ENCODE assay signal across 12 cellular contexts in the genomic region with DNA sequence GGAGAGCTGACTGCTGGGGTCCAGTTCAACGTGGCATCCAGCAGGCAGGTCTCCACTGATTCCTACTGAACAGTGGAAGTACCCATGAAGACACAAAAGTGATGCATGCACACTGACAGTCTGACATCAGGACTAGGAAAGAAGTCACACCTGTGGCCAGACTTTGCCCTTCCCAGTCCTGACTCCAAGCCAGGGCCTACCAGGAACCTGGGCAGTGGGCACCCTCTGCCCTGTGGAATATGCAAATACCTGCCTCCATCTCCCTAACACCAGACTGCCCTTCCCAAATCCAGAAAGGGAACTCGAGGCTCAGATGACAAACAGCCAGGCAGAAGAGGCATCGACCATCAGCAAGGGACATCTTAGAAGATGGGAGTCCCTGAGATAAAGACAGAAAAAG. TPM values are rescaled to one million over a fixed set of nuclear protein-coding genes. Genes with fewer than 3 reads are reported as not detected.
DNase-seq lines count a peak whose midpoint lies in the region; ATAC-seq and TF ChIP-seq lines count a peak whose summit lies in the region.
"Had no signal": no experiment of that assay in that cellular context is flagged by ENCODE, and none has a peak within 500 bp of the region (broad histone marks: within the 10 kb centered on the region; RNA-seq: fewer than 3 reads in every experiment).

No MANE protein-coding gene starts in this region.

- no peak for TF ChIP-seq RAD21 in IMR-90 (IDR thresholded peaks at IDR 0.05; ENCODE audit: low read length)

- H4K8ac ChIP-seq in IMR-90 (ENCODE audit: low read depth in 2 of 2, low read length in 2 of 2): peak overlapping the region; percentile 7 to 56; a peak in 3 of 4 replicates

- H3K18ac ChIP-seq in IMR-90 (ENCODE audit: low read depth, low read length): peak overlapping the region; percentile 83

- H3K9me3 ChIP-seq in IMR-90 (ENCODE audit: control insufficient read depth, insufficient read depth, low read length) (no peaks in the 10 kb centered on the region), ascending aorta (no peaks in the 10 kb centered on the region)

- dilution Hi-C loops in IMR-90 (cut with HindIII; ENCODE audit: low sequenced_read_pairs, unreplicated experiment): no loop called here

- H2AFZ ChIP-seq in IMR-90 (replicated peaks; ENCODE audit: low read length, poor library complexity): no peak overlapping the region

- peaks cover 16 to 45% of the 10 kb centered on the region in 2 experiments; a peak in 3 of 4 replicates for H3K79me1 ChIP-seq in IMR-90 (ENCODE audit: low read depth in 1 of 2, low read length in 2 of 2)

- ATAC-seq in IMR-90 (ENCODE audit: low read depth) (no peak), left lobe of liver (peak; percentile 52), GM21367 (IDR thresholded peaks at IDR 0.05; ENCODE audit: unreplicated experiment) (no peak)
- ATAC-seq: stimulated activated naive CD8-positive, alpha-beta T cell treated with anti-CD3 and anti-CD28 coated beads, Interleukin-15, Interleukin-2, amounts not matched to agents 100 U/mL and 50 U/mL, for 24 hours had no signal

- H3K4me3 ChIP-seq in IMR-90 (ENCODE audit: insufficient read depth, low read depth, low read length) (no peak overlapping the region), ascending aorta (no peak overlapping the region)
- H3K4me3 ChIP-seq: BLaER1 treated with 17β-estradiol and CSF1 and Interleukin-3, amounts not matched to agents 10 nM and 100 nM had no signal

- H2BK20ac ChIP-seq in IMR-90 (ENCODE audit: low read depth, low read length): peak overlapping the region; percentile 89

- peaks cover 3% of the 10 kb centered on the region; the same call in 1 of the 2 replicates for H4K20me1 ChIP-seq in IMR-90 (ENCODE audit: insufficient read depth, low read length)

- peak overlapping the region; percentile 68 for H2AK5ac ChIP-seq in IMR-90 (ENCODE audit: low read depth, low read length)

- H3K23ac ChIP-seq in IMR-90 (ENCODE audit: low read depth, low read length): peak overlapping the region; percentile 34; the same call in 1 of the 2 replicates

- H3K56ac ChIP-seq in IMR-90 (ENCODE audit: extremely low read depth, insufficient read depth, low read length): no peak overlapping the region

- no peak for DNase-seq in IMR-90
- no peak for DNase-seq in ascending aorta (ENCODE audit: low spot score in 2 of 2)
- peak; percentile 55 for DNase-seq in left lobe of liver (ENCODE audit: low spot score)
- DNase-seq in central memory CD4-positive, alpha-beta T cell: no peak
- DNase-seq in stimulated activated CD4-positive, alpha-beta T cell treated with anti-CD3 and anti-CD28 coated beads, Interleukin-4, amount 100 ng/mL, for 24 hours: no peak
- DNase-seq: activated naive CD8-positive, alpha-beta T cell treated with anti-CD3 and anti-CD28 coated beads, Interleukin-2, amount 50 U/mL, for 24 hours; NCI-H510A; stimulated activated naive CD8-positive, alpha-beta T cell treated with anti-CD3 and anti-CD28 coated beads, Interleukin-15, Interleukin-2, amounts not matched to agents 100 U/mL and 50 U/mL, for 24 hours; WERI-Rb-1 had no signal

- CTCF ChIA-PET in IMR-90 (lab: Yijun Ruan, JAX): interaction anchor here (0.7 to 1.2 kb wide), 5 partner anchors 11 to 165 kb away, joined by 3 to 7 read pairs (median 3); no protein-coding TSS in a partner anchor

- no peaks in the 10 kb centered on the region for H3K27me3 ChIP-seq in IMR-90 (ENCODE audit: control insufficient read depth, insufficient read depth, low read length)
- no peaks in the 10 kb centered on the region for H3K27me3 ChIP-seq in ascending aorta
- H3K27me3 ChIP-seq: BLaER1 treated with 17β-estradiol and CSF1 and Interleukin-3, amounts not matched to agents 10 nM and 100 nM had no signal

- H3K14ac ChIP-seq in IMR-90 (replicated peaks; ENCODE audit: low read depth, low read length): peak overlapping the region; percentile 65

- peak overlapping the region; percentile 96 for H3K4ac ChIP-seq in IMR-90 (ENCODE audit: low read depth, low read length)

- BruUV-seq in IMR-90 (replicated peaks; lab: Mats Ljungman, UMichigan): no TSS peak

- intact Hi-C loops in IMR-90 (cut with micrococcal nuclease) (loop anchor here (5.0 kb wide), 1 partner anchor 343 kb away; no protein-coding TSS in a partner anchor), ascending aorta (cut with DNase I) (loop anchor here (2.0 to 10.0 kb wide), 3 partner anchors 24 to 346 kb away; no protein-coding TSS in a partner anchor)

- H3K4me2 ChIP-seq in IMR-90 (ENCODE audit: low read depth, low read length): no peak overlapping the region

- TF ChIP-seq CTCF in IMR-90 (conservative IDR thresholded peaks at IDR 0.05; ENCODE audit: low read depth, low read length) (no peak), ascending aorta (IDR thresholded peaks at IDR 0.05) (no peak)

- peaks cover 22% of the 10 kb centered on the region for H3K4me1 ChIP-seq in IMR-90 (ENCODE audit: control insufficient read depth, insufficient read depth, low read length)
- H3K4me1 ChIP-seq in ascending aorta: peaks cover 5 to 18% of the 10 kb centered on the region in 2 donors

- peak overlapping the region; percentile 82 for H4K91ac ChIP-seq in IMR-90 (ENCODE audit: insufficient read depth, low read depth, low read length)

- no peak overlapping the region for H2BK5ac ChIP-seq in IMR-90 (ENCODE audit: low read depth, low read length, poor library complexity, severe bottlenecking)

- peak overlapping the region; percentile 21; the same call in 1 of the 2 replicates for H3K9ac ChIP-seq in IMR-90 (ENCODE audit: low read depth, low read length)

- peaks cover 14% of the 10 kb centered on the region; the same call in 1 of the 2 replicates for H3K9me1 ChIP-seq in IMR-90 (ENCODE audit: insufficient read depth, low read length)

- in situ Hi-C loops in IMR-90 (cut with MboI; ENCODE audit: low sequenced_read_pairs): loop anchor here (25.0 kb wide), 1 partner anchor 338 kb away; no protein-coding TSS in a partner anchor

- POLR2A ChIA-PET in IMR-90 (lab: Charles Lee; ENCODE audit: unreplicated experiment): no interaction called here

- H3K36me3 ChIP-seq in IMR-90 (ENCODE audit: control insufficient read depth, insufficient read depth, low read length): 0 out of 2 replicates have a peak, but pooled peaks cover 1% of the 10 kb centered on the region
- H3K36me3 ChIP-seq in ascending aorta: no peaks in the 10 kb centered on the region

- TF ChIP-seq POLR2A in IMR-90 (IDR thresholded peaks at IDR 0.05; ENCODE audit: low read depth, low read length): no peak

- H3K27ac ChIP-seq in IMR-90 (ENCODE audit: insufficient read depth, low read length) (peak overlapping the region; percentile 94), ascending aorta (peak overlapping the region; percentile 74 to 77), temporal lobe (ENCODE audit: low read depth, low read length) (peak overlapping the region; percentile 66)
- H3K27ac ChIP-seq: WERI-Rb-1 had no signal

- H2BK120ac ChIP-seq in IMR-90 (ENCODE audit: low read depth, low read length): peak overlapping the region; percentile 84

- 86% methylated on average over 1 of the region's 3 CpGs; no CpG with 5 or more reads in 1 of the 2 experiments for WGBS in IMR-90 (ENCODE audit: extremely low coverage in 2 of 2, insufficient read length in 1 of 2), 2 experiments

- H4K5ac ChIP-seq in IMR-90 (ENCODE audit: low read depth, low read length): peak overlapping the region; percentile 81

- peak overlapping the region; percentile 83 for H2AK9ac ChIP-seq in IMR-90 (replicated peaks; ENCODE audit: low read depth, low read length, poor library complexity)

- H2BK15ac ChIP-seq in IMR-90 (ENCODE audit: low read depth, low read length): peak overlapping the region; percentile 40; the same call in 2 of the 3 replicates

TF ChIP-seq in IMR-90, 13 proteins besides CTCF, POLR2A, EP300 and RAD21:
- TF ChIP-seq, protein P1, sequence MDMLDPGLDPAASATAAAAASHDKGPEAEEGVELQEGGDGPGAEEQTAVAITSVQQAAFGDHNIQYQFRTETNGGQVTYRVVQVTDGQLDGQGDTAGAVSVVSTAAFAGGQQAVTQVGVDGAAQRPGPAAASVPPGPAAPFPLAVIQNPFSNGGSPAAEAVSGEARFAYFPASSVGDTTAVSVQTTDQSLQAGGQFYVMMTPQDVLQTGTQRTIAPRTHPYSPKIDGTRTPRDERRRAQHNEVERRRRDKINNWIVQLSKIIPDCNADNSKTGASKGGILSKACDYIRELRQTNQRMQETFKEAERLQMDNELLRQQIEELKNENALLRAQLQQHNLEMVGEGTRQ (IDR thresholded peaks at IDR 0.05; ENCODE audit: low read depth, low read length): no peak
- TF ChIP-seq SMC3 (IDR thresholded peaks at IDR 0.05; ENCODE audit: low read depth, low read length): no peak
- no peak for TF ChIP-seq NFE2L2 (IDR thresholded peaks at IDR 0.05; ENCODE audit: low read depth, low read length)
- TF ChIP-seq, protein P2, sequence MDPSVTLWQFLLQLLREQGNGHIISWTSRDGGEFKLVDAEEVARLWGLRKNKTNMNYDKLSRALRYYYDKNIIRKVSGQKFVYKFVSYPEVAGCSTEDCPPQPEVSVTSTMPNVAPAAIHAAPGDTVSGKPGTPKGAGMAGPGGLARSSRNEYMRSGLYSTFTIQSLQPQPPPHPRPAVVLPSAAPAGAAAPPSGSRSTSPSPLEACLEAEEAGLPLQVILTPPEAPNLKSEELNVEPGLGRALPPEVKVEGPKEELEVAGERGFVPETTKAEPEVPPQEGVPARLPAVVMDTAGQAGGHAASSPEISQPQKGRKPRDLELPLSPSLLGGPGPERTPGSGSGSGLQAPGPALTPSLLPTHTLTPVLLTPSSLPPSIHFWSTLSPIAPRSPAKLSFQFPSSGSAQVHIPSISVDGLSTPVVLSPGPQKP (IDR thresholded peaks at IDR 0.05; ENCODE audit: borderline replicate concordance, low read depth, low read length): no peak
- TF ChIP-seq MAZ (IDR thresholded peaks at IDR 0.05; ENCODE audit: borderline replicate concordance, low read depth, low read length): no peak
- TF ChIP-seq CEBPB (IDR thresholded peaks at IDR 0.05; ENCODE audit: low read depth, low read length): no peak
- TF ChIP-seq BHLHE40 (IDR thresholded peaks at IDR 0.05; ENCODE audit: low read depth, low read length): no peak
- no peak for TF ChIP-seq CHD1 (IDR thresholded peaks at IDR 0.05; ENCODE audit: low read depth, low read length)
- TF ChIP-seq RCOR1 (IDR thresholded peaks at IDR 0.05; ENCODE audit: insufficient replicate concordance, low read length): no peak
- no peak for TF ChIP-seq FOS (IDR thresholded peaks at IDR 0.05; ENCODE audit: low read depth, low read length)
- TF ChIP-seq MAFK (IDR thresholded peaks at IDR 0.05; ENCODE audit: low read depth, low read length): no peak
- TF ChIP-seq MXI1 (IDR thresholded peaks at IDR 0.05; ENCODE audit: borderline replicate concordance, low read depth, low read length): no peak
- TF ChIP-seq RFX5 (IDR thresholded peaks at IDR 0.05; ENCODE audit: low read depth, low read length): no peak

RNA-seq across cellular contexts. Expression of a gene that starts 50.9 kb away (rescaled TPM):
- 10.2 and 11.1 TPM in 2 replicates for total RNA-seq in IMR-90 (2012; rRNA removed)
- 13.5 and 14.4 TPM in 2 replicates for polyA plus RNA-seq in IMR-90 (2012; rRNA removed)
- 9.3 and 13.1 TPM in 2 replicates for polyA plus RNA-seq in IMR-90 (2012; cell fraction: cytosol; rRNA removed)
- polyA plus RNA-seq in IMR-90 (2012; cell fraction: nucleus; rRNA removed; ENCODE audit: low replicate concordance): 22.1 and 35.5 TPM in 2 replicates
- 32.8 TPM for total RNA-seq in ascending aorta
- 27.4 TPM for total RNA-seq in left lobe of liver
- 50.6 TPM for total RNA-seq in temporal lobe
